In genomic region chr13:30240608-30241007, GRCh38 we compare ENCODE assay signal across 12 cellular contexts.
"Had no signal": no experiment of that assay in that cellular context is flagged by ENCODE, and none has a peak within 500 bp of the region (broad histone marks: within the 10 kb centered on the region; RNA-seq: fewer than 3 reads in every experiment).

No MANE protein-coding gene starts in this region.

- H3K4me1 ChIP-seq: foreskin keratinocyte had no signal

- H3K36me3 ChIP-seq: WERI-Rb-1 had no signal

- DNase-seq: activated CD4-positive, alpha-beta memory T cell treated with anti-CD3 and anti-CD28 coated beads for 36 hours; activated effector memory CD4-positive, alpha-beta T cell treated with Interleukin-2 at 50 U/mL for 16 hours; activated naive CD4-positive, alpha-beta T cell treated with anti-CD3 and anti-CD28 coated beads, Interleukin-2, amount 50 U/mL, for 16 hours; activated T-cell treated with anti-CD3 and anti-CD28 coated beads, Interleukin-2, amount 50 U/mL, for 24 hours; effector memory CD4-positive, alpha-beta T cell; foreskin keratinocyte; heart left ventricle; nephron progenitor cell; occipital lobe; WERI-Rb-1 had no signal

- H3K4me3 ChIP-seq: heart left ventricle, lung had no signal

- H3K27me3 ChIP-seq: foreskin keratinocyte, heart left ventricle had no signal

- H3K27ac ChIP-seq: foreskin keratinocyte, heart left ventricle, WERI-Rb-1 had no signal

- ATAC-seq: foreskin keratinocyte, heart left ventricle, sciatic nerve had no signal
